In genomic region chr2:169082995-169083394, GRCh38 we compare ENCODE assay signal across 13 cellular contexts. TPM values are rescaled to one million over a fixed set of nuclear protein-coding genes. Genes with fewer than 3 reads are reported as not detected.
DNase-seq lines count a peak whose midpoint lies in the region; ATAC-seq and TF ChIP-seq lines count a peak whose summit lies in the region.
"Had no signal": no experiment of that assay in that cellular context is flagged by ENCODE, and none has a peak within 500 bp of the region (broad histone marks: within the 10 kb centered on the region; RNA-seq: fewer than 3 reads in every experiment).

No MANE protein-coding gene starts in this region.

- no peak overlapping the region for H3K4me3 ChIP-seq in Peyer's patch

- no peaks in the 10 kb centered on the region for H3K36me3 ChIP-seq in Peyer's patch

- TF ChIP-seq CTCF in GM10248 (IDR thresholded peaks at IDR 0.05; ENCODE audit: control extremely low read depth, extremely low read depth, low read depth, missing control alignments), result no peak
- no peak for TF ChIP-seq CTCF in Peyer's patch (IDR thresholded peaks at IDR 0.05)

- no peaks in the 10 kb centered on the region for H3K4me1 ChIP-seq in Peyer's patch

- peak; percentile 27 for DNase-seq in GM10248 (ENCODE audit: extremely low spot score)
- DNase-seq in SKM-1 (lab: John Stamatoyannopoulos, UW; ENCODE audit: unreplicated experiment), result peak; percentile 29
- no peak for DNase-seq in D341Med (ENCODE audit: low spot score)
- DNase-seq in Peyer's patch, result no peak
- DNase-seq: activated naive CD4-positive, alpha-beta T cell treated with Interleukin-2 at 50 U/mL for 16 hours; cortex of kidney; mesenchymal stem cell had no signal

- POLR2A ChIA-PET in GM10248 (lab: Yijun Ruan, JAX), result no interaction called here

- H3K9me3 ChIP-seq in Peyer's patch, result no peaks in the 10 kb centered on the region

- CTCF ChIA-PET in GM10248 (lab: Yijun Ruan, JAX), result interaction anchor here (0.8 to 4.8 kb wide), 4 partner anchors 10 to 27 kb away, joined by 3 to 25 read pairs (median 4); partner anchors contain the start of gene DHRS9

- ATAC-seq in GM19351 (IDR thresholded peaks at IDR 0.05; ENCODE audit: unreplicated experiment) (peak; percentile 70), HG03025 (IDR thresholded peaks at IDR 0.05; ENCODE audit: low FRiP score, unreplicated experiment) (peak; percentile 84), HG03097 (IDR thresholded peaks at IDR 0.05; ENCODE audit: low FRiP score, unreplicated experiment) (no peak), GM21367 (IDR thresholded peaks at IDR 0.05; ENCODE audit: unreplicated experiment) (no peak)

- no peaks in the 10 kb centered on the region for H3K27me3 ChIP-seq in Peyer's patch

- TF ChIP-seq POLR2A in Peyer's patch (IDR thresholded peaks at IDR 0.05), result no peak

- no peak overlapping the region for H3K27ac ChIP-seq in Peyer's patch
- H3K27ac ChIP-seq: C4-2B, VCaP had no signal

RNA-seq across cellular contexts. Expression of gene DHRS9, which starts 13.6 kb away (rescaled TPM):
- total RNA-seq in Peyer's patch, result 10 to 100 TPM in 1 of 4 donors, 1 to 10 TPM in 3; 5.7 to 10.2 (median 6.6) TPM

RNA-seq across cellular contexts. Expression of gene ABCB11, which starts 51.9 kb away (rescaled TPM):
- total RNA-seq in Peyer's patch, result under 1 TPM in 2 of 4 donors, not detected in 2; 0.18 to 0.54 TPM

Comparison
In these comparisons a context has a peak if more than half of its experiments do, and no peak if none do; other contexts are left out.
1. DNase-seq: peak in GM10248 (single experiment) and SKM-1 (single experiment); none in D341Med (single experiment) and Peyer's patch (0 of 3).
2. ATAC-seq: peak in GM19351 (single experiment) and HG03025 (single experiment); none in HG03097 (single experiment) and GM21367 (single experiment).